ENCODE assay signal across 14 cellular contexts in genomic region chr18:31267823-31268481, GRCh38. TPM values are rescaled to one million over a fixed set of nuclear protein-coding genes. Genes with fewer than 3 reads are reported as not detected.
DNase-seq lines count a peak whose midpoint lies in the region; ATAC-seq and TF ChIP-seq lines count a peak whose summit lies in the region.
"Had no signal": no experiment of that assay in that cellular context is flagged by ENCODE, and none has a peak within 500 bp of the region (broad histone marks: within the 10 kb centered on the region; RNA-seq: fewer than 3 reads in every experiment).

No MANE protein-coding gene starts in this region.

- peak; percentile 63 for ATAC-seq in GM19351 (IDR thresholded peaks at IDR 0.05; ENCODE audit: unreplicated experiment)
- peak; percentile 78 for ATAC-seq in HG02763 (IDR thresholded peaks at IDR 0.05; ENCODE audit: unreplicated experiment)
- peak; percentile 58 for ATAC-seq in HG03571 (IDR thresholded peaks at IDR 0.05; ENCODE audit: unreplicated experiment)
- ATAC-seq in SK-N-SH treated with all-trans-retinoic acid at 6 μM for 48 hours, result no peak

- peak; percentile 31 for DNase-seq in GM10266 (ENCODE audit: extremely low spot score)
- DNase-seq in NCI-H446 treated with DMSO at 0.1 percent for 48 hours (lab: John Stamatoyannopoulos, UW), result no peak
- DNase-seq in NCI-H748 (lab: John Stamatoyannopoulos, UW; ENCODE audit: unreplicated experiment), result no peak
- DNase-seq in spleen, result no peak
- DNase-seq: activated CD8-positive, alpha-beta memory T cell treated with anti-CD3 and anti-CD28 coated beads, Interleukin-2, amount 50 U/mL, for 4 hours; esophagus squamous epithelium; NCI-H1048; stimulated activated CD4-positive, alpha-beta T cell treated with anti-CD3 and anti-CD28 coated beads, Interleukin-4, amount 100 ng/mL, for 4 hours; T1000; trophoblast cell had no signal

- H3K27me3 ChIP-seq in spleen (replicated peaks in 1 of 7), result no peaks in the 10 kb centered on the region
- H3K27me3 ChIP-seq: esophagus squamous epithelium had no signal

- H3K36me3 ChIP-seq in spleen, result no peaks in the 10 kb centered on the region
- H3K36me3 ChIP-seq: esophagus squamous epithelium had no signal

- H3K9me3 ChIP-seq in spleen, result no peaks in the 10 kb centered on the region
- H3K9me3 ChIP-seq: esophagus squamous epithelium had no signal

- TF ChIP-seq CTCF in GM10266 (IDR thresholded peaks at IDR 0.05; ENCODE audit: control insufficient read depth, insufficient read depth, low read depth, missing control alignments), result no peak
- TF ChIP-seq CTCF in spleen (IDR thresholded peaks at IDR 0.05 in 8 of 11, conservative IDR thresholded peaks at IDR 0.05 in 3 of 11), result no peak

- no peak for TF ChIP-seq POLR2A in spleen (IDR thresholded peaks at IDR 0.05)

- H3K4me1 ChIP-seq in spleen, result no peaks in the 10 kb centered on the region

- H3K4me3 ChIP-seq in spleen, result no peak overlapping the region
- H3K4me3 ChIP-seq: esophagus squamous epithelium had no signal

- 55 to 81% (median 66%) methylated on average over 2 of the region's 2 CpGs for WGBS in spleen, 5 donors

- intact Hi-C loops in spleen (cut with DNase I; ENCODE audit: low total_unique reads), result no loop called here

- H3K27ac ChIP-seq in spleen, result no peak overlapping the region

TF ChIP-seq in SK-N-SH treated with all-trans-retinoic acid at 6 μM for 48 hours, 23 proteins besides CTCF, POLR2A, EP300 and RAD21:
- TF ChIP-seq ZNF565 (CRISPR knock-in tag; conservative IDR thresholded peaks at IDR 0.05; ENCODE audit: low read depth), result no peak
- TF ChIP-seq BACH2 (CRISPR knock-in tag; IDR thresholded peaks at IDR 0.05; ENCODE audit: borderline replicate concordance), result no peak
- no peak for TF ChIP-seq CSRNP3 (CRISPR knock-in tag; IDR thresholded peaks at IDR 0.05)
- no peak for TF ChIP-seq ISL1 (CRISPR knock-in tag; IDR thresholded peaks at IDR 0.05)
- TF ChIP-seq, protein P1, sequence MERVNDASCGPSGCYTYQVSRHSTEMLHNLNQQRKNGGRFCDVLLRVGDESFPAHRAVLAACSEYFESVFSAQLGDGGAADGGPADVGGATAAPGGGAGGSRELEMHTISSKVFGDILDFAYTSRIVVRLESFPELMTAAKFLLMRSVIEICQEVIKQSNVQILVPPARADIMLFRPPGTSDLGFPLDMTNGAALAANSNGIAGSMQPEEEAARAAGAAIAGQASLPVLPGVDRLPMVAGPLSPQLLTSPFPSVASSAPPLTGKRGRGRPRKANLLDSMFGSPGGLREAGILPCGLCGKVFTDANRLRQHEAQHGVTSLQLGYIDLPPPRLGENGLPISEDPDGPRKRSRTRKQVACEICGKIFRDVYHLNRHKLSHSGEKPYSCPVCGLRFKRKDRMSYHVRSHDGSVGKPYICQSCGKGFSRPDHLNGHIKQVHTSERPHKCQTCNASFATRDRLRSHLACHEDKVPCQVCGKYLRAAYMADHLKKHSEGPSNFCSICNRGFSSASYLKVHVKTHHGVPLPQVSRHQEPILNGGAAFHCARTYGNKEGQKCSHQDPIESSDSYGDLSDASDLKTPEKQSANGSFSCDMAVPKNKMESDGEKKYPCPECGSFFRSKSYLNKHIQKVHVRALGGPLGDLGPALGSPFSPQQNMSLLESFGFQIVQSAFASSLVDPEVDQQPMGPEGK (CRISPR knock-in tag; IDR thresholded peaks at IDR 0.05; ENCODE audit: borderline replicate concordance), result no peak

RNA-seq across cellular contexts. Expression of gene DSG1, which starts 50.0 kb away (rescaled TPM):
- total RNA-seq in spleen, result not detected
- not detected for polyA plus RNA-seq in spleen
